ENCODE assay signal across 8 cellular contexts in genomic region chr5:15995206-15996052, GRCh38.
DNase-seq lines count a peak whose midpoint lies in the region; ATAC-seq and TF ChIP-seq lines count a peak whose summit lies in the region.

No MANE protein-coding gene starts in this region.

- no peak overlapping the region for H3K4me3 ChIP-seq in GM23248
- no peak overlapping the region for H3K4me3 ChIP-seq in endodermal cell (ENCODE audit: low read length)

- H3K4me1 ChIP-seq in GM23248 (ENCODE audit: insufficient read depth) (peaks cover 11% of the 10 kb centered on the region), endodermal cell (ENCODE audit: control insufficient read depth, insufficient read depth, low read length) (no peaks in the 10 kb centered on the region)

- H3F3A ChIP-seq in GM23248 (ENCODE audit: insufficient read depth) = peaks cover 5% of the 10 kb centered on the region; the same call in 1 of the 2 replicates

- no peaks in the 10 kb centered on the region for H3K9me3 ChIP-seq in GM23248 (ENCODE audit: low read depth)
- H3K9me3 ChIP-seq in endodermal cell (ENCODE audit: control insufficient read depth, low read length) = peaks cover 26% of the 10 kb centered on the region

- in situ Hi-C loops in GM23248 (cut with MboI) = loop anchor here (25.0 kb wide), 1 partner anchor 533 kb away; no protein-coding TSS in a partner anchor

- no peaks in the 10 kb centered on the region for H4K20me1 ChIP-seq in GM23248 (ENCODE audit: insufficient read depth)

- H3K9me3 Mint-ChIP-seq in endodermal cell (peaks cover 20% of the 10 kb centered on the region), neural crest cell (peaks cover 13% of the 10 kb centered on the region)

- ATAC-seq in GM21367 (IDR thresholded peaks at IDR 0.05; ENCODE audit: unreplicated experiment) (no peak), HG03045 (IDR thresholded peaks at IDR 0.05; ENCODE audit: unreplicated experiment) (no peak)

- H2AFZ ChIP-seq in GM23248 = no peak overlapping the region

- H3K4me1 Mint-ChIP-seq in endodermal cell (peaks cover 19% of the 10 kb centered on the region), neural crest cell (no peaks in the 10 kb centered on the region)

- H3K36me3 ChIP-seq in GM23248 (ENCODE audit: low read depth) (no peaks in the 10 kb centered on the region), endodermal cell (ENCODE audit: control insufficient read depth, insufficient read depth, low read length) (no peaks in the 10 kb centered on the region)

- H3K27me3 Mint-ChIP-seq in endodermal cell (ENCODE audit: insufficient read depth) = no peaks in the 10 kb centered on the region
- no peaks in the 10 kb centered on the region for H3K27me3 Mint-ChIP-seq in neural crest cell (ENCODE audit: low read depth)

- H3K9ac ChIP-seq in GM23248 (no peak overlapping the region), endodermal cell (ENCODE audit: extremely low read depth, low read length, poor library complexity, severe bottlenecking) (no peak overlapping the region)

- H3K27ac Mint-ChIP-seq in endodermal cell = no peak overlapping the region
- no peak overlapping the region for H3K27ac Mint-ChIP-seq in neural crest cell (ENCODE audit: unreplicated experiment)

- H3K27ac ChIP-seq in GM23248 = no peak overlapping the region
- H3K27ac ChIP-seq in endodermal cell (ENCODE audit: low read depth, low read length) = no peak overlapping the region

- DNase-seq in GM23248 (peak; percentile 52), NCI-H69 (lab: John Stamatoyannopoulos, UW) (peak; percentile 70), endodermal cell (peak; percentile 52), neural crest cell (ENCODE audit: low read depth, low spot score) (no peak), D341Med (ENCODE audit: low spot score) (no peak), NCI-H345 treated with DMSO at 0.1 percent for 48 hours (lab: John Stamatoyannopoulos, UW; ENCODE audit: unreplicated experiment) (no peak)

- peaks cover 4% of the 10 kb centered on the region for H3K36me3 Mint-ChIP-seq in endodermal cell (ENCODE audit: low read depth)
- H3K36me3 Mint-ChIP-seq in neural crest cell (ENCODE audit: low read depth) = peaks cover 12% of the 10 kb centered on the region

- 80 to 88% methylated on average over 3 of the region's 3 CpGs for WGBS in GM23248 (ENCODE audit: low coverage in 1 of 2, low lambda C conversion rate in 2 of 2, missing lambda C conversion rate in 2 of 2), 2 experiments
- WGBS in endodermal cell (ENCODE audit: insufficient coverage in 1 of 2, insufficient read length in 1 of 2), 2 experiments = 84 to 86% methylated on average over 1 to 3 of the region's 3 CpGs

- no peak overlapping the region for H3K4me2 ChIP-seq in GM23248 (ENCODE audit: unreplicated experiment)

- H3K27me3 ChIP-seq in GM23248 (replicated peaks; ENCODE audit: insufficient read depth) = peaks cover 31% of the 10 kb centered on the region
- H3K27me3 ChIP-seq in endodermal cell (ENCODE audit: control insufficient read depth, insufficient read depth, low read length, poor library complexity, severe bottlenecking) = no peaks in the 10 kb centered on the region

- H3K9me2 ChIP-seq in GM23248 (ENCODE audit: insufficient read depth) = no peaks in the 10 kb centered on the region

- TF ChIP-seq CTCF in endodermal cell (conservative IDR thresholded peaks at IDR 0.05) (peak; percentile 72), neural crest cell (conservative IDR thresholded peaks at IDR 0.05) (peak; percentile 72)

- H3K4me3 Mint-ChIP-seq in endodermal cell (no peak overlapping the region), neural crest cell (no peak overlapping the region)

- no peaks in the 10 kb centered on the region for H3K79me2 ChIP-seq in GM23248 (ENCODE audit: insufficient read depth)

Comparison
In these comparisons a context has a peak if more than half of its experiments do, and no peak if none do; other contexts are left out.
1. DNase-seq: peak in GM23248 (single experiment), NCI-H69 (single experiment) and endodermal cell (single experiment); none in neural crest cell (single experiment), D341Med (single experiment) and NCI-H345 treated with DMSO at 0.1 percent for 48 hours (single experiment).